11 cellular contexts compared by ENCODE assay signal in the genomic region with DNA sequence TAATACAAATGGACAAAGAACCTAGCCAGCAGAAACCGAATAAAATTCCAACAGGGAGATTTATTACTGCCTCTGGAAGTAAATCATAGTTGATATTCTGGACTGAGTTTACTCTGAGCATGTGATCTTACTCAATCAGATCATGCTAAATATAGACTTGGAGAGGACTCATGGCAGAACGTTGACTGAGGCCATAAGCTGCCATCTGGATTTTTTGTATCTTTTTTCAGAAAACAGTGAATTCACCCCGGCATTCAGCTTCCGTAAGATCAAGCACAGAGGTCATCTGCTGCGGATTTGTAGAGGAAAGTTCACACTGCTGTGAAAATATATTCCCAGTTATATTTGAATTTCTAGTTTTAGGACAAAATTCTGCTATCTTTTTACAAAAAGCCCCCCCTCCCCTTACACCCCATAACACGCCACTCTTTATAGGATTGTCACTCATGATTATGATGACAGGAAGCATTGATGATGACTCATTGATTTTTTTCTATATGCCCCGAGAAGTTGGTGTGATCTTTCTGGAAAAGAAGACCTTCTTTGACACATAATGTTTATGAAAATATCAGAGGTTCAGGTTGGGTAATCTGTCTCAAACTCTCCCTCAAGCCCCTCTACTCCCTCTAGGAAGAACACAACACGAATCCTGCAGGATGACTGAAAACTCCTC.
DNase-seq lines count a peak whose midpoint lies in the region; ATAC-seq and TF ChIP-seq lines count a peak whose summit lies in the region.
"Had no signal": no experiment of that assay in that cellular context is flagged by ENCODE, and none has a peak within 500 bp of the region (broad histone marks: within the 10 kb centered on the region; RNA-seq: fewer than 3 reads in every experiment).

No MANE protein-coding gene starts in this region.

- ATAC-seq in IMR-90 (ENCODE audit: low read depth): peak; percentile 60
- ATAC-seq in left lung: peak; percentile 16
- peak; percentile 83 for ATAC-seq in thoracic aorta (ENCODE audit: insufficient number of reproducible peaks, low FRiP score, low read depth)
- ATAC-seq: natural killer cell treated with Interleukin-12 subunit alpha and Interleukin-12 subunit beta and Interleukin-15 and Interleukin-18, amount 100 ng/mL, for 72 hours; stimulated activated memory B cell treated with anti-CD40 and anti-IgM and Interleukin-4, amounts not matched to agents 10 μg/mL and 1 μg/mL and 100 μg/mL, for 72 hours had no signal

- H2AK9ac ChIP-seq in IMR-90 (replicated peaks; ENCODE audit: low read depth, low read length, poor library complexity): no peak overlapping the region

- H2BK5ac ChIP-seq in IMR-90 (ENCODE audit: low read depth, low read length, poor library complexity, severe bottlenecking): no peak overlapping the region

- H3K14ac ChIP-seq in IMR-90 (replicated peaks; ENCODE audit: low read depth, low read length): no peak overlapping the region

- H3K36me3 ChIP-seq in IMR-90 (ENCODE audit: control insufficient read depth, insufficient read depth, low read length) (no peaks in the 10 kb centered on the region), left lung (no peaks in the 10 kb centered on the region), thoracic aorta (no peaks in the 10 kb centered on the region)
- H3K36me3 ChIP-seq: HAP-1 had no signal

- peak; percentile 54 for DNase-seq in IMR-90
- peak; percentile 26 for DNase-seq in dedifferentiated amniotic fluid mesenchymal stem cell (ENCODE audit: extremely low spot score)
- no peak for DNase-seq in left lung
- no peak for DNase-seq in thoracic aorta (ENCODE audit: low spot score)
- no peak for DNase-seq in NCI-H748 treated with DMSO at 0.1 percent for 48 hours (lab: John Stamatoyannopoulos, UW)
- DNase-seq in cortex of kidney (lab: John Stamatoyannopoulos, UW): no peak
- no peak for DNase-seq in activated CD8-positive, alpha-beta memory T cell treated with anti-CD3 and anti-CD28 coated beads, Interleukin-2, amount 50 U/mL, for 48 hours
- DNase-seq: NCI-H2081 had no signal

- H2AK5ac ChIP-seq in IMR-90 (ENCODE audit: low read depth, low read length): no peak overlapping the region

- H3K79me1 ChIP-seq in IMR-90 (ENCODE audit: low read depth in 1 of 2, low read length in 2 of 2): no peaks in the 10 kb centered on the region

- no peak overlapping the region for H4K5ac ChIP-seq in IMR-90 (ENCODE audit: low read depth, low read length)

- H3K4ac ChIP-seq in IMR-90 (ENCODE audit: low read depth, low read length): no peak overlapping the region

- no peak for TF ChIP-seq POLR2A in IMR-90 (IDR thresholded peaks at IDR 0.05; ENCODE audit: low read depth, low read length)

- intact Hi-C loops in IMR-90 (cut with micrococcal nuclease): no loop called here
- intact Hi-C loops in left lung (cut with DNase I): no loop called here

- BruUV-seq in IMR-90 (replicated peaks; lab: Mats Ljungman, UMichigan): no TSS peak

- no peaks in the 10 kb centered on the region for H4K20me1 ChIP-seq in IMR-90 (ENCODE audit: insufficient read depth, low read length)

- peak overlapping the region; percentile 81; the same call in 1 of the 2 replicates for H3K18ac ChIP-seq in IMR-90 (ENCODE audit: low read depth, low read length)

- H3K9me3 ChIP-seq in IMR-90 (ENCODE audit: control insufficient read depth, insufficient read depth, low read length) (no peaks in the 10 kb centered on the region), left lung (no peaks in the 10 kb centered on the region), thoracic aorta (no peaks in the 10 kb centered on the region)
- H3K9me3 ChIP-seq: HAP-1 had no signal

- POLR2A ChIA-PET in IMR-90 (lab: Charles Lee; ENCODE audit: unreplicated experiment): no interaction called here

- H3K56ac ChIP-seq in IMR-90 (ENCODE audit: extremely low read depth, insufficient read depth, low read length): no peak overlapping the region

- in situ Hi-C loops in IMR-90 (cut with MboI; ENCODE audit: low sequenced_read_pairs): no loop called here

- no peak overlapping the region for H2BK120ac ChIP-seq in IMR-90 (ENCODE audit: low read depth, low read length)

- H2AFZ ChIP-seq in IMR-90 (replicated peaks; ENCODE audit: low read length, poor library complexity): no peak overlapping the region

- no peak overlapping the region for H4K91ac ChIP-seq in IMR-90 (ENCODE audit: insufficient read depth, low read depth, low read length)

- H2BK20ac ChIP-seq in IMR-90 (ENCODE audit: low read depth, low read length): no peak overlapping the region

- 0 out of 2 replicates have a peak overlapping the region, but pooled peaks have one; percentile 21 for H3K4me2 ChIP-seq in IMR-90 (ENCODE audit: low read depth, low read length)

- H3K9ac ChIP-seq in IMR-90 (ENCODE audit: low read depth, low read length): no peak overlapping the region

- dilution Hi-C loops in IMR-90 (cut with HindIII; ENCODE audit: low sequenced_read_pairs, unreplicated experiment): no loop called here

- no peaks in the 10 kb centered on the region for H3K9me1 ChIP-seq in IMR-90 (ENCODE audit: insufficient read depth, low read length)

- H2BK15ac ChIP-seq in IMR-90 (ENCODE audit: low read depth, low read length): no peak overlapping the region

- H3K23ac ChIP-seq in IMR-90 (ENCODE audit: low read depth, low read length): no peak overlapping the region

- no peak overlapping the region for H3K27ac ChIP-seq in IMR-90 (ENCODE audit: insufficient read depth, low read length)
- H3K27ac ChIP-seq in left lung: no peak overlapping the region
- peak overlapping the region; percentile 82 to 92 for H3K27ac ChIP-seq in thoracic aorta

- H4K8ac ChIP-seq in IMR-90 (ENCODE audit: low read depth in 2 of 2, low read length in 2 of 2): no peak overlapping the region

- no peaks in the 10 kb centered on the region for H3K4me1 ChIP-seq in IMR-90 (ENCODE audit: control insufficient read depth, insufficient read depth, low read length)
- no peaks in the 10 kb centered on the region for H3K4me1 ChIP-seq in left lung
- H3K4me1 ChIP-seq in thoracic aorta (ENCODE audit: control insufficient read depth in 1 of 2, low read depth in 2 of 2): peaks cover 13 to 27% of the 10 kb centered on the region in 2 donors
- H3K4me1 ChIP-seq: HAP-1 had no signal

- WGBS in IMR-90 (ENCODE audit: extremely low coverage in 2 of 2, insufficient read length in 1 of 2), 2 experiments: 0% methylated on average over 1 of the region's 8 CpGs; no CpG with 5 or more reads in 1 of the 2 experiments

- no peak for TF ChIP-seq CTCF in IMR-90 (conservative IDR thresholded peaks at IDR 0.05; ENCODE audit: low read depth, low read length)
- no peak for TF ChIP-seq CTCF in left lung (IDR thresholded peaks at IDR 0.05)
- TF ChIP-seq CTCF in thoracic aorta (IDR thresholded peaks at IDR 0.05): no peak

- no peaks in the 10 kb centered on the region for H3K27me3 ChIP-seq in IMR-90 (ENCODE audit: control insufficient read depth, insufficient read depth, low read length)
- no peaks in the 10 kb centered on the region for H3K27me3 ChIP-seq in left lung
- H3K27me3 ChIP-seq in thoracic aorta (replicated peaks; ENCODE audit: insufficient read depth): no peaks in the 10 kb centered on the region

- CTCF ChIA-PET in IMR-90 (lab: Yijun Ruan, JAX): no interaction called here

- H3K4me3 ChIP-seq in IMR-90 (ENCODE audit: insufficient read depth, low read depth, low read length) (no peak overlapping the region), left lung (no peak overlapping the region), thoracic aorta (no peak overlapping the region)
- H3K4me3 ChIP-seq: HAP-1 had no signal

- no peak for TF ChIP-seq RAD21 in IMR-90 (IDR thresholded peaks at IDR 0.05; ENCODE audit: low read length)

TF ChIP-seq in IMR-90, 13 proteins besides CTCF, POLR2A, EP300 and RAD21:
- TF ChIP-seq CHD1 (IDR thresholded peaks at IDR 0.05; ENCODE audit: low read depth, low read length): no peak
- TF ChIP-seq BHLHE40 (IDR thresholded peaks at IDR 0.05; ENCODE audit: low read depth, low read length): peak; percentile 61

Comparison
In these comparisons a context has a peak if more than half of its experiments do, and no peak if none do; other contexts are left out.
1. ATAC-seq: peak in every context shown above with its lines; median percentile 83 in thoracic aorta; 60 in IMR-90; 16 in left lung.
2. DNase-seq: peak in IMR-90 (single experiment) and dedifferentiated amniotic fluid mesenchymal stem cell (single experiment); none in left lung (0 of 2), thoracic aorta (single experiment), NCI-H748 treated with DMSO at 0.1 percent for 48 hours (single experiment), cortex of kidney (single experiment) and activated CD8-positive, alpha-beta memory T cell treated with anti-CD3 and anti-CD28 coated beads, Interleukin-2, amount 50 U/mL, for 48 hours (single experiment).
3. H3K27ac ChIP-seq: peak in thoracic aorta (2 of 2); none in IMR-90 (single experiment) and left lung (0 of 2).